In the genomic region with DNA sequence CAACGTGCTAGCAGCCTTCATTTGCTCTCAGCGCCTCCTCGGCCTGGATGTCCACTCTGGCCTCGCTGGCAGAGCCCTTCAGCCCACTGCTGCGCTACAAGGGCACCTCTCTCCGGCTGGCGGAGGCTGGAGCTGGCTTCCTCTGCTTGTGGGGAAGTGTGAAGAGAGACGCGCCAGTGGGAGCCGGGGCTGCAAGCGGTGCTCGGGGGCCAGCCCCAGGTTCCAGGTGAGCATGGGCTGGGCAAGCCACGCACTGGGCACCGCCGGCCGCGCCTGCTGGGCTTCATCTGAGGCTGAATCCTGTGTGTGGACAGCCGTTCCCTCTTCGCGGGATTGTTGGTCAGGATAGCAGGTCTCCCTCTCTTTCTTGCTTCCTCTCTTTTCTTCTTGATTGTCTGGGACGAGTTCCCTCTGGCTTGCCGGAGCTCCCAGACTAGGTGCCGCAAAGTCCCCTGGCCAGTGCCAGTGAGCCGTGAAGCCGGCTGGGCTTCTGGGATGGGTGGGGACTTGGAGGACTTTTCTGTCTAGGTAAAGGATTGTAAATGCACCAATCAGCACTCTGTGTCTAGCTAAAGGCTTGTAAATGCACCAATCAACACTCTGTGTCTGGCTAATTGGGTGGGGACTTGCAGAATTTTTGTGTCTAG, we compare ENCODE assay signal across 34 cellular contexts.
"Had no signal": no experiment of that assay in that cellular context is flagged by ENCODE, and none has a peak within 500 bp of the region (broad histone marks: within the 10 kb centered on the region; RNA-seq: fewer than 3 reads in every experiment).

No MANE protein-coding gene starts in this region.

- DNase-seq: activated CD4-positive, alpha-beta memory T cell treated with anti-CD3 and anti-CD28 coated beads for 36 hours; activated CD4-positive, alpha-beta T cell treated with anti-CD3 and anti-CD28 coated beads, Interleukin-2, amount 50 U/mL, for 1 hour; activated CD8-positive, alpha-beta memory T cell treated with anti-CD3 and anti-CD28 coated beads, Interleukin-2, amount 50 U/mL, for 4 hours; activated naive CD4-positive, alpha-beta T cell; activated naive CD4-positive, alpha-beta T cell treated with anti-CD3 and anti-CD28 coated beads, Interleukin-2, amount 50 U/mL, for 16 hours; activated naive CD8-positive, alpha-beta T cell treated with anti-CD3 and anti-CD28 coated beads for 36 hours; activated T-cell treated with anti-CD3 and anti-CD28 coated beads for 4 hours; activated T-cell treated with anti-CD3 and anti-CD28 coated beads, Interleukin-2, amount 50 U/mL, for 4 hours; amniotic stem cell; brain microvascular endothelial cell; Kasumi-1; KG1; MG63; NCI-H1048; NCI-H1417; NCI-H146; NCI-H187; NCI-H2029 treated with DMSO at 0.1 percent for 48 hours; NCI-H2107; NCI-H2171; NCI-H510A; NCI-H526; NCI-H748 treated with DMSO at 0.1 percent for 48 hours; NK-92 treated with Interleukin-12 subunit alpha and Interleukin-12 subunit beta, amount 100 ng/mL, for 24 hours; PC-3; Peyer's patch; RPMI8226; SHP77 treated with DMSO at 0.1 percent for 48 hours; SK-N-SH had no signal

- H3K4me1 Mint-ChIP-seq: activated naive CD8-positive, alpha-beta T cell treated with anti-CD3 and anti-CD28 coated beads for 36 hours had no signal

- H3K9me3 Mint-ChIP-seq: activated naive CD8-positive, alpha-beta T cell treated with anti-CD3 and anti-CD28 coated beads for 36 hours; activated T-cell treated with anti-CD3 and anti-CD28 coated beads, Interleukin-2, amount 50 U/mL, for 4 hours; activated T-helper 1 cell treated with anti-CD3 and anti-CD28 coated beads, Interleukin-12 subunit alpha, Interleukin-12 subunit beta, Interleukin-2, Interleukin-4 antibody, amounts not matched to agents 30 ng/mL and 10 ng/mL and 1 ng/mL, durations not matched to agents 14 hours and 24 hours and 36 hours; T-helper 2 cell treated with Interferon-gamma antibody and Interleukin-4, amounts not matched to agents 5 μg/mL and 100 μg/mL, for 36 hours had no signal

- H3K4me3 Mint-ChIP-seq: activated CD4-positive, alpha-beta memory T cell treated with anti-CD3 and anti-CD28 coated beads for 36 hours; activated naive CD8-positive, alpha-beta T cell treated with anti-CD3 and anti-CD28 coated beads for 36 hours; activated T-cell treated with anti-CD3 and anti-CD28 coated beads, Interleukin-2, amount 50 U/mL, for 4 hours; activated T-helper 1 cell treated with anti-CD3 and anti-CD28 coated beads, Interleukin-12 subunit alpha, Interleukin-12 subunit beta, Interleukin-2, Interleukin-4 antibody, amounts not matched to agents 30 ng/mL and 10 ng/mL and 1 ng/mL, durations not matched to agents 14 hours and 24 hours and 36 hours; IgD-negative memory B cell; T-helper 1 cell treated with Interleukin-12 subunit alpha and Interleukin-12 subunit beta and Interleukin-4 antibody, amounts not matched to agents 30 μg/mL and 1 μg/mL, for 36 hours; T-helper 2 cell treated with Interferon-gamma antibody and Interleukin-4, amounts not matched to agents 5 μg/mL and 100 μg/mL, for 36 hours had no signal

- H3K27ac ChIP-seq: brain microvascular endothelial cell, Peyer's patch, SJSA1 had no signal

- H3K36me3 ChIP-seq: brain microvascular endothelial cell, MG63, Peyer's patch, SJSA1 had no signal

- H3K27me3 Mint-ChIP-seq: activated CD4-positive, alpha-beta memory T cell treated with anti-CD3 and anti-CD28 coated beads for 36 hours; activated naive CD8-positive, alpha-beta T cell treated with anti-CD3 and anti-CD28 coated beads for 36 hours; IgD-negative memory B cell had no signal

- H3K27ac Mint-ChIP-seq: activated CD4-positive, alpha-beta memory T cell treated with anti-CD3 and anti-CD28 coated beads for 36 hours; activated naive CD8-positive, alpha-beta T cell treated with anti-CD3 and anti-CD28 coated beads for 36 hours; activated T-helper 1 cell treated with anti-CD3 and anti-CD28 coated beads, Interleukin-12 subunit alpha, Interleukin-12 subunit beta, Interleukin-2, Interleukin-4 antibody, amounts not matched to agents 30 ng/mL and 10 ng/mL and 1 ng/mL, durations not matched to agents 14 hours and 24 hours and 36 hours; IgD-negative memory B cell; T-helper 1 cell treated with Interleukin-12 subunit alpha and Interleukin-12 subunit beta and Interleukin-4 antibody, amounts not matched to agents 30 μg/mL and 1 μg/mL, for 36 hours; T-helper 2 cell treated with Interferon-gamma antibody and Interleukin-4, amounts not matched to agents 5 μg/mL and 100 μg/mL, for 36 hours had no signal

- H3K27me3 ChIP-seq: brain microvascular endothelial cell, MG63, Peyer's patch, SJSA1 had no signal

- H3K4me3 ChIP-seq: MG63, Peyer's patch, SJSA1 had no signal

- H3K36me3 Mint-ChIP-seq: activated CD4-positive, alpha-beta memory T cell treated with anti-CD3 and anti-CD28 coated beads for 36 hours; activated naive CD8-positive, alpha-beta T cell treated with anti-CD3 and anti-CD28 coated beads for 36 hours; IgD-negative memory B cell had no signal

- H3K4me1 ChIP-seq: Peyer's patch, SJSA1 had no signal

- H3K9me3 ChIP-seq: MG63, Peyer's patch, SJSA1, SK-N-SH had no signal

- ATAC-seq: activated T-cell treated with anti-CD3 and anti-CD28 coated beads, Interleukin-2, amount 50 U/mL, for 4 hours; PC-3 had no signal
